Comparison of ENCODE assay signal across 1 cellular context in the genomic region with DNA sequence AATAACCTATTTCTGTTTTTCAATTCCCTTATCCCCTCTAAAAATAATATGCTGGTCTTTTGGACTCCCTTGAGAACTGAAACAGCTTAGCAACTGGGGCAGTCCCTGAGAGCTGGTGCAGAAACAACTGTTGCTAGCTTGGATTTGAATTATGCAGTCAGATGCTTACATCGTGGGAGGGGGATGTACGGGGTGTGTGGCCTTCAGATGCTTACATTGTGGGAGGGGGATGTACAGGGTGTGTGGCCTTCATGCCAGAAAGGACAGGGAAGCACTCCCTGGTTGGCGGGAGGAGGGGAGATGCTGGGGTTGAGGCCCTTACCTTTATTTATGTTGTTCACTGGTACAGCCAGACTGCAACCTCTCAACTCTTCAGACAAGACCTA.
TF ChIP-seq lines count a peak whose summit lies in the region.

No MANE protein-coding gene starts in this region.

TF ChIP-seq in neural cell, 6 proteins besides CTCF, POLR2A, EP300 and RAD21 (continued from another document):
- TF ChIP-seq, protein P1, sequence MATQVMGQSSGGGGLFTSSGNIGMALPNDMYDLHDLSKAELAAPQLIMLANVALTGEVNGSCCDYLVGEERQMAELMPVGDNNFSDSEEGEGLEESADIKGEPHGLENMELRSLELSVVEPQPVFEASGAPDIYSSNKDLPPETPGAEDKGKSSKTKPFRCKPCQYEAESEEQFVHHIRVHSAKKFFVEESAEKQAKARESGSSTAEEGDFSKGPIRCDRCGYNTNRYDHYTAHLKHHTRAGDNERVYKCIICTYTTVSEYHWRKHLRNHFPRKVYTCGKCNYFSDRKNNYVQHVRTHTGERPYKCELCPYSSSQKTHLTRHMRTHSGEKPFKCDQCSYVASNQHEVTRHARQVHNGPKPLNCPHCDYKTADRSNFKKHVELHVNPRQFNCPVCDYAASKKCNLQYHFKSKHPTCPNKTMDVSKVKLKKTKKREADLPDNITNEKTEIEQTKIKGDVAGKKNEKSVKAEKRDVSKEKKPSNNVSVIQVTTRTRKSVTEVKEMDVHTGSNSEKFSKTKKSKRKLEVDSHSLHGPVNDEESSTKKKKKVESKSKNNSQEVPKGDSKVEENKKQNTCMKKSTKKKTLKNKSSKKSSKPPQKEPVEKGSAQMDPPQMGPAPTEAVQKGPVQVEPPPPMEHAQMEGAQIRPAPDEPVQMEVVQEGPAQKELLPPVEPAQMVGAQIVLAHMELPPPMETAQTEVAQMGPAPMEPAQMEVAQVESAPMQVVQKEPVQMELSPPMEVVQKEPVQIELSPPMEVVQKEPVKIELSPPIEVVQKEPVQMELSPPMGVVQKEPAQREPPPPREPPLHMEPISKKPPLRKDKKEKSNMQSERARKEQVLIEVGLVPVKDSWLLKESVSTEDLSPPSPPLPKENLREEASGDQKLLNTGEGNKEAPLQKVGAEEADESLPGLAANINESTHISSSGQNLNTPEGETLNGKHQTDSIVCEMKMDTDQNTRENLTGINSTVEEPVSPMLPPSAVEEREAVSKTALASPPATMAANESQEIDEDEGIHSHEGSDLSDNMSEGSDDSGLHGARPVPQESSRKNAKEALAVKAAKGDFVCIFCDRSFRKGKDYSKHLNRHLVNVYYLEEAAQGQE (IDR thresholded peaks at IDR 0.05; ENCODE audit: borderline replicate concordance), result no peak
- TF ChIP-seq MXI1 (conservative IDR thresholded peaks at IDR 0.05; ENCODE audit: poor library complexity, severe bottlenecking) (no peak), SMC3 (conservative IDR thresholded peaks at IDR 0.05; ENCODE audit: poor library complexity) (no peak)
